ENCODE assay signal across 25 cellular contexts in genomic region chr7:35533877-35534276, GRCh38.
"Had no signal": no experiment of that assay in that cellular context is flagged by ENCODE, and none has a peak within 500 bp of the region (broad histone marks: within the 10 kb centered on the region; RNA-seq: fewer than 3 reads in every experiment).

No MANE protein-coding gene starts in this region.

- H3K27ac ChIP-seq: KMS-11, SJCRH30 had no signal

- H3K27me3 ChIP-seq: MG63 had no signal

- H3K36me3 ChIP-seq: MG63, SJCRH30 had no signal

- DNase-seq: activated B cell treated with CpG ODN at 0.5 μM for 24 hours; activated CD4-positive, alpha-beta T cell treated with anti-CD3 and anti-CD28 coated beads for 1 hour; activated CD4-positive, alpha-beta T cell treated with anti-CD3 and anti-CD28 coated beads, Interleukin-2, amount 10 ng/mL, durations not matched to agents 24 days and 14 days; activated CD4-positive, alpha-beta T cell treated with anti-CD3 and anti-CD28 coated beads, Interleukin-2, amount 50 U/mL, for 48 hours; activated CD8-positive, alpha-beta memory T cell treated with anti-CD3 and anti-CD28 coated beads, Interleukin-2, amount 10 ng/mL, durations not matched to agents 7 days and 5 days; activated effector memory CD4-positive, alpha-beta T cell treated with anti-CD3 and anti-CD28 coated beads, Interleukin-2, amount 50 U/mL, for 16 hours; activated naive CD4-positive, alpha-beta T cell treated with Interleukin-2 at 50 U/mL for 16 hours; activated naive CD8-positive, alpha-beta T cell treated with anti-CD3 and anti-CD28 coated beads, Interleukin-2, amount 50 U/mL, for 24 hours; activated T-cell treated with anti-CD3 and anti-CD28 coated beads, Interleukin-2, amount 50 U/mL, for 4 hours; amygdala; cortex of kidney; MG63; NCI-H1105; NCI-H1436; NCI-H1694 treated with DMSO at 0.1 percent for 48 hours; NCI-H2029 treated with DMSO at 0.1 percent for 48 hours; NCI-H446; NCI-H524; NCI-H774; NK-92 treated with Interleukin-12 subunit alpha and Interleukin-12 subunit beta, amount 100 ng/mL, for 24 hours; SJCRH30; SK-N-SH had no signal

- H3K4me3 ChIP-seq: MG63, SJCRH30 had no signal

- H3K4me1 ChIP-seq: SJCRH30 had no signal

- FAIRE-seq: astrocyte, TTC549 had no signal

- H3K9me3 ChIP-seq: MG63, SJCRH30, SK-N-SH had no signal
